ENCODE assay signal across 10 cellular contexts in the genomic region with DNA sequence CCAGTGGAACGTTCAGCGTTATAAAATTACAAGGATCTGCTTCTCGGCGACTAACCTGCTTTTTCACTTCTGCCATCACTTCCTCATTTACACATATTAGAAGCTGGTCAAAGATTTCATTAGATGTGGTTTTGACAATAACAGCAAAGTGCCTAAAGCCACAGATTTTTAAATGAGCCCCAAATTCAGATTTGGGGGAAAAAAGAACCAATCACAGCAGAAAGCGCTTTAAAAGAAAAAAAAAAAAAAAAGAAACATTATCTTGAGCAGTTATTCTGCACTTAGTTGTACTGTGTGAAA.
DNase-seq lines count a peak whose midpoint lies in the region; ATAC-seq and TF ChIP-seq lines count a peak whose summit lies in the region.
"Had no signal": no experiment of that assay in that cellular context is flagged by ENCODE, and none has a peak within 500 bp of the region (broad histone marks: within the 10 kb centered on the region; RNA-seq: fewer than 3 reads in every experiment).

No MANE protein-coding gene starts in this region.

- no peaks in the 10 kb centered on the region for H3K27me3 Mint-ChIP-seq in osteocyte (ENCODE audit: unreplicated experiment)

- no peaks in the 10 kb centered on the region for H3K9me3 ChIP-seq in WERI-Rb-1 (ENCODE audit: severe bottlenecking)

- H3K9me3 Mint-ChIP-seq in osteocyte (ENCODE audit: unreplicated experiment): no peaks in the 10 kb centered on the region

- no peaks in the 10 kb centered on the region for H3K27me3 ChIP-seq in WERI-Rb-1 (ENCODE audit: insufficient read depth, low read depth, severe bottlenecking)

- ATAC-seq in GM18517 (IDR thresholded peaks at IDR 0.05; ENCODE audit: unreplicated experiment): peak; percentile 67
- peak; percentile 44 for ATAC-seq in HG02870 (IDR thresholded peaks at IDR 0.05; ENCODE audit: unreplicated experiment)

- H3K27ac ChIP-seq in WERI-Rb-1: no peak overlapping the region

- peaks cover 30% of the 10 kb centered on the region for H3K4me1 Mint-ChIP-seq in osteocyte (ENCODE audit: unreplicated experiment)

- in situ Hi-C loops in astrocyte of the cerebellum (cut with HindIII; ENCODE audit: low sequenced_read_pairs): no loop called here

- H3K4me3 Mint-ChIP-seq in osteocyte (ENCODE audit: unreplicated experiment): no peak overlapping the region

- H3K4me3 ChIP-seq in astrocyte of the cerebellum (ENCODE audit: low read depth, low read length) (peak overlapping the region; percentile 11), WERI-Rb-1 (ENCODE audit: low read depth, low read length) (no peak overlapping the region)

- peaks cover 2% of the 10 kb centered on the region for H3K36me3 Mint-ChIP-seq in osteocyte (ENCODE audit: unreplicated experiment)

- TF ChIP-seq CTCF in astrocyte of the cerebellum (IDR thresholded peaks at IDR 0.05; ENCODE audit: low read depth, low read length, missing control alignments) (no peak), osteocyte (IDR thresholded peaks at IDR 0.05) (no peak), WERI-Rb-1 (IDR thresholded peaks at IDR 0.05; ENCODE audit: low read depth, low read length) (no peak)

- no peaks in the 10 kb centered on the region for H3K36me3 ChIP-seq in WERI-Rb-1

- peak overlapping the region; percentile 58 for H3K27ac Mint-ChIP-seq in osteocyte (ENCODE audit: unreplicated experiment)

- no peak for DNase-seq in astrocyte of the cerebellum (ENCODE audit: low read depth)
- DNase-seq in osteocyte (ENCODE audit: extremely low spot score, unreplicated experiment): no peak
- DNase-seq in DMS53 treated with DMSO at 0.1 percent for 48 hours (lab: John Stamatoyannopoulos, UW; ENCODE audit: unreplicated experiment): no peak
- no peak for DNase-seq in NCI-H1048 (lab: John Stamatoyannopoulos, UW)
- no peak for DNase-seq in WERI-Rb-1
- DNase-seq in DMS53 (lab: John Stamatoyannopoulos, UW): no peak
- DNase-seq: activated CD4-positive, alpha-beta T cell treated with anti-CD3 and anti-CD28 coated beads, Interleukin-2, amount 50 U/mL, for 4 hours; H7 had no signal
